In genomic region chr12:12010277-12011031, GRCh38 we compare ENCODE assay signal across 8 cellular contexts.
DNase-seq lines count a peak whose midpoint lies in the region; ATAC-seq and TF ChIP-seq lines count a peak whose summit lies in the region.

No MANE protein-coding gene starts in this region.

- no peak for TF ChIP-seq POLR2A in spleen (IDR thresholded peaks at IDR 0.05)

- H3K4me1 ChIP-seq in spleen (peaks cover 19 to 56% (median 50%) of the 10 kb centered on the region in 6 donors), HAP-1 (no peaks in the 10 kb centered on the region)

- peaks cover 3% of the 10 kb centered on the region for H3K36me3 Mint-ChIP-seq in activated naive CD4-positive, alpha-beta T cell treated with anti-CD3 and anti-CD28 coated beads, Interleukin-2, amount 50 U/mL, for 24 hours

- H3K9me3 ChIP-seq in spleen, result no peaks in the 10 kb centered on the region
- H3K9me3 ChIP-seq in HAP-1, result no peaks in the 10 kb centered on the region

- DNase-seq in GM13977 (ENCODE audit: low spot score) (peak; percentile 66), OCI-M1 (lab: John Stamatoyannopoulos, UW) (peak; percentile 90), hypothalamus (lab: John Stamatoyannopoulos, UW) (peak in 41 of 51 donors; percentile 11 to 88 (median 41)), spleen (peak; percentile 86), HAP-1 (ENCODE audit: low spot score in 2 of 2) (no peak), NCI-H345 treated with DMSO at 0.1 percent for 48 hours (lab: John Stamatoyannopoulos, UW; ENCODE audit: unreplicated experiment) (no peak)

- intact Hi-C loops in spleen (cut with DNase I; ENCODE audit: low total_unique reads), result no loop called here

- H3K27ac ChIP-seq in spleen, result peak overlapping the region; percentile 6 to 85 (median 46)

- no peak for TF ChIP-seq CTCF in GM13977 (IDR thresholded peaks at IDR 0.05; ENCODE audit: extremely low read depth, insufficient read depth, missing control alignments)
- no peak for TF ChIP-seq CTCF in spleen (IDR thresholded peaks at IDR 0.05 in 8 of 11, conservative IDR thresholded peaks at IDR 0.05 in 3 of 11)

- no peaks in the 10 kb centered on the region for H3K27me3 Mint-ChIP-seq in activated naive CD4-positive, alpha-beta T cell treated with anti-CD3 and anti-CD28 coated beads, Interleukin-2, amount 50 U/mL, for 24 hours

- H3K36me3 ChIP-seq in spleen (no peaks in the 10 kb centered on the region), HAP-1 (replicated peaks) (no peaks in the 10 kb centered on the region)

- H3K27me3 ChIP-seq in spleen (replicated peaks in 1 of 7), result no peaks in the 10 kb centered on the region
- no peaks in the 10 kb centered on the region for H3K27me3 ChIP-seq in HAP-1 (ENCODE audit: low read depth)

- no peaks in the 10 kb centered on the region for H3K9me3 Mint-ChIP-seq in activated naive CD4-positive, alpha-beta T cell treated with anti-CD3 and anti-CD28 coated beads, Interleukin-2, amount 50 U/mL, for 24 hours

- peak; percentile 50 for ATAC-seq in HG02798 (IDR thresholded peaks at IDR 0.05; ENCODE audit: poor library complexity, unreplicated experiment)

- peak overlapping the region; percentile 16 to 58 (median 28) for H3K4me3 ChIP-seq in spleen
- no peak overlapping the region for H3K4me3 ChIP-seq in HAP-1

- H3K4me3 Mint-ChIP-seq in activated naive CD4-positive, alpha-beta T cell treated with anti-CD3 and anti-CD28 coated beads, Interleukin-2, amount 50 U/mL, for 24 hours, result peak overlapping the region; percentile 81

- peaks cover 83% of the 10 kb centered on the region for H3K4me1 Mint-ChIP-seq in activated naive CD4-positive, alpha-beta T cell treated with anti-CD3 and anti-CD28 coated beads, Interleukin-2, amount 50 U/mL, for 24 hours

- peak overlapping the region; percentile 95 for H3K27ac Mint-ChIP-seq in activated naive CD4-positive, alpha-beta T cell treated with anti-CD3 and anti-CD28 coated beads, Interleukin-2, amount 50 U/mL, for 24 hours

- in situ Hi-C loops in GM13977 (cut with MboI; ENCODE audit: low pct_unique_long_range_greater_than_20kb, low sequenced_read_pairs, unreplicated experiment) (loop anchor here (10.0 to 25.0 kb wide), 2 partner anchors 176 to 248 kb away; no protein-coding TSS in a partner anchor), HAP-1 (cut with MboI; ENCODE audit: low sequenced_read_pairs) (no loop called here)

- WGBS in spleen, 5 donors, result 7 to 13% (median 12%) methylated on average over 16 to 18 of the region's 18 CpGs

Comparison
In these comparisons a context has a peak if more than half of its experiments do, and no peak if none do; other contexts are left out.
1. DNase-seq: peak in GM13977 (single experiment), OCI-M1 (single experiment), hypothalamus (41 of 51) and spleen (single experiment); none in HAP-1 (0 of 2) and NCI-H345 treated with DMSO at 0.1 percent for 48 hours (single experiment).